In the genomic region with DNA sequence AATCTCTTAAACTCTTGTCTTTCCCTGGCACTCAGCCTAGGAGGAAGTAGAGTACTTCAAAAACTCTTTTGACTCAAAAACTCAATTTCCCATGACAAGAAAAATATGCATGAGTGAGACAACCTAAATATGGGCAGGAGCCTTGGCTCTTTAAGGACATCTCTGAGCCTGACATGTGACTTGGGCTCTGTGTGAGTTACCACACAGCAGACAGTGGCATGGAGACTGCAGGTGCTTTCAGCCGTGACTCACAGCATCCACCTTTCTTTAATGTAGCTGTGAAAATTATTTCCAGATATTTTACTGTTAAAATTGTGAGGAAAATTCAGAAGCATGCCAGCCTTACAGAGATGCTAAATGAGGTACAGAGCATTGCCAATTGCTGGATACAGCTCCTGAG, we compare ENCODE assay signal across 16 cellular contexts.
"Had no signal": no experiment of that assay in that cellular context is flagged by ENCODE, and none has a peak within 500 bp of the region (broad histone marks: within the 10 kb centered on the region; RNA-seq: fewer than 3 reads in every experiment).

No MANE protein-coding gene starts in this region.

- DNase-seq: activated CD4-positive, alpha-beta T cell treated with anti-CD3 and anti-CD28 coated beads, Interleukin-2, amount 10 ng/mL, durations not matched to agents 24 days and 14 days; activated naive CD4-positive, alpha-beta T cell treated with anti-CD3 and anti-CD28 coated beads for 36 hours; adrenal gland; central memory CD4-positive, alpha-beta T cell; cortex of kidney; effector CD8-positive, alpha-beta T cell; hippocampal formation; left colon; nephron progenitor cell; stimulated activated CD4-positive, alpha-beta T cell treated with anti-CD3 and anti-CD28 coated beads, Interleukin-2, amount 100 ng/mL, for 48 hours; stimulated activated naive CD4-positive, alpha-beta T cell treated with Interleukin-2 at 50 U/mL for 16 hours had no signal

- H3K36me3 Mint-ChIP-seq: memory B cell had no signal

- H3K27me3 Mint-ChIP-seq: activated CD4-positive, alpha-beta T cell treated with anti-CD3 and anti-CD28 coated beads, Interleukin-2, amount 10 ng/mL, durations not matched to agents 24 days and 14 days; memory B cell had no signal

- H3K27ac Mint-ChIP-seq: activated CD4-positive, alpha-beta T cell treated with anti-CD3 and anti-CD28 coated beads, Interleukin-2, amount 10 ng/mL, durations not matched to agents 24 days and 14 days; activated naive CD4-positive, alpha-beta T cell treated with anti-CD3 and anti-CD28 coated beads for 36 hours; memory B cell; nephron progenitor cell; WTC11 had no signal

- H3K4me1 Mint-ChIP-seq: activated CD4-positive, alpha-beta T cell treated with anti-CD3 and anti-CD28 coated beads, Interleukin-2, amount 10 ng/mL, durations not matched to agents 24 days and 14 days; memory B cell; nephron progenitor cell; WTC11 had no signal

- H3K27me3 ChIP-seq: adrenal gland, gastroesophageal sphincter had no signal

- H3K9me3 ChIP-seq: adrenal gland, gastroesophageal sphincter had no signal

- H3K4me3 Mint-ChIP-seq: activated CD4-positive, alpha-beta T cell treated with anti-CD3 and anti-CD28 coated beads, Interleukin-2, amount 10 ng/mL, durations not matched to agents 24 days and 14 days; activated naive CD4-positive, alpha-beta T cell treated with anti-CD3 and anti-CD28 coated beads for 36 hours; memory B cell; nephron progenitor cell; WTC11 had no signal

- H3K27ac ChIP-seq: adrenal gland, epithelial cell of prostate, gastroesophageal sphincter had no signal

- H3K36me3 ChIP-seq: adrenal gland, gastroesophageal sphincter had no signal

- H3K4me3 ChIP-seq: adrenal gland, gastroesophageal sphincter had no signal

- FAIRE-seq: urothelium cell line had no signal

- H3K4me1 ChIP-seq: adrenal gland, gastroesophageal sphincter had no signal
